ENCODE assay signal across 28 cellular contexts in genomic region chr19:15820646-15821045, GRCh38. TPM values are rescaled to one million over a fixed set of nuclear protein-coding genes. Genes with fewer than 3 reads are reported as not detected.
DNase-seq lines count a peak whose midpoint lies in the region; ATAC-seq, FAIRE-seq and TF ChIP-seq lines count a peak whose summit lies in the region.
"Had no signal": no experiment of that assay in that cellular context is flagged by ENCODE, and none has a peak within 500 bp of the region (broad histone marks: within the 10 kb centered on the region; RNA-seq: fewer than 3 reads in every experiment).

No MANE protein-coding gene starts in this region.

- CTCF ChIA-PET in activated naive CD4-positive, alpha-beta T cell treated with anti-CD3 and anti-CD28 coated beads for 36 hours (lab: Charles Lee): no interaction called here
- CTCF ChIA-PET in K562 (lab: Yijun Ruan, JAX; ENCODE audit: low intra/inter-chr PET ratio): no interaction called here

- H3K27me3 ChIP-seq in K562 (ENCODE audit: control insufficient read depth in 2 of 2, insufficient read depth in 2 of 2, low read length in 2 of 2): peaks cover 0 to 2% of the 10 kb centered on the region in 2 experiments; a peak in 2 of 5 replicates
- peaks cover 0 to 10% (median 0%) of the 10 kb centered on the region in 7 donors for H3K27me3 ChIP-seq in spleen (replicated peaks in 1 of 7)
- H3K27me3 ChIP-seq: BLaER1 treated with 17β-estradiol and CSF1 and Interleukin-3, amounts not matched to agents 10 nM and 100 nM had no signal

- no peak overlapping the region for H3K4me3 Mint-ChIP-seq in activated naive CD4-positive, alpha-beta T cell treated with anti-CD3 and anti-CD28 coated beads for 36 hours
- peak overlapping the region; percentile 9 to 65 (median 17) for H3K4me3 Mint-ChIP-seq in immature natural killer cell
- no peak overlapping the region for H3K4me3 Mint-ChIP-seq in natural killer cell treated with Interleukin-12 subunit alpha and Interleukin-12 subunit beta and Interleukin-15 and Interleukin-18, amount 100 ng/mL, for 72 hours
- H3K4me3 Mint-ChIP-seq: CD14-positive monocyte; CD4-positive, alpha-beta T cell; H9 had no signal

- no TSS peak for BruUV-seq in K562 (replicated peaks; lab: Mats Ljungman, UMichigan)

- H2AFZ ChIP-seq in K562 (ENCODE audit: low read depth, low read length): no peak overlapping the region
- H2AFZ ChIP-seq: GM23248 had no signal

- TF ChIP-seq POLR2A in K562 (conservative IDR thresholded peaks at IDR 0.05): no peak
- no peak for TF ChIP-seq POLR2A in spleen (IDR thresholded peaks at IDR 0.05)

- no peak overlapping the region for H3K4me2 ChIP-seq in K562 (ENCODE audit: insufficient read depth, low read length)
- H3K4me2 ChIP-seq: A549; BLaER1 treated with 17β-estradiol and CSF1 and Interleukin-3, amounts not matched to agents 10 nM and 100 nM had no signal

- POLR2A ChIA-PET in K562 (lab: Yijun Ruan, JAX): interaction anchor here (1.8 to 2.8 kb wide), 2 partner anchors 12 to 15 kb away, joined by 6 to 14 read pairs; no protein-coding TSS in a partner anchor

- FAIRE-seq in K562 (lab: Jason Lieb, UNC): no peak
- FAIRE-seq: A549, D721Med, GM12878, GM19239, H1 had no signal

- H4K20me1 ChIP-seq in K562 (replicated peaks; ENCODE audit: control insufficient read depth, insufficient read depth, low read length): no peaks in the 10 kb centered on the region
- H4K20me1 ChIP-seq: BLaER1 treated with 17β-estradiol and CSF1 and Interleukin-3, amounts not matched to agents 10 nM and 100 nM had no signal

- no peaks in the 10 kb centered on the region for H3K27me3 Mint-ChIP-seq in activated naive CD4-positive, alpha-beta T cell treated with anti-CD3 and anti-CD28 coated beads for 36 hours (ENCODE audit: low read depth)
- H3K27me3 Mint-ChIP-seq in immature natural killer cell (ENCODE audit: low read depth in 3 of 3): peaks cover 1 to 5% (median 2%) of the 10 kb centered on the region in 3 donors
- H3K27me3 Mint-ChIP-seq in natural killer cell treated with Interleukin-12 subunit alpha and Interleukin-12 subunit beta and Interleukin-15 and Interleukin-18, amount 100 ng/mL, for 72 hours: peaks cover 0 to 9% of the 10 kb centered on the region in 2 donors
- H3K27me3 Mint-ChIP-seq: CD4-positive, alpha-beta T cell had no signal

- no peaks in the 10 kb centered on the region for H3K4me1 Mint-ChIP-seq in activated naive CD4-positive, alpha-beta T cell treated with anti-CD3 and anti-CD28 coated beads for 36 hours (ENCODE audit: low read depth)
- H3K4me1 Mint-ChIP-seq in immature natural killer cell: peaks cover 0 to 6% of the 10 kb centered on the region in 2 donors
- H3K4me1 Mint-ChIP-seq in natural killer cell treated with Interleukin-12 subunit alpha and Interleukin-12 subunit beta and Interleukin-15 and Interleukin-18, amount 100 ng/mL, for 72 hours (ENCODE audit: low read depth in 2 of 2): no peaks in the 10 kb centered on the region
- H3K4me1 Mint-ChIP-seq: CD14-positive monocyte, H9 had no signal

- ATAC-seq in K562: no peak
- peak; percentile 58 to 67 for ATAC-seq in natural killer cell treated with Interleukin-12 subunit alpha and Interleukin-12 subunit beta and Interleukin-15 and Interleukin-18, amount 100 ng/mL, for 72 hours
- ATAC-seq: A549, GM12878, HCT116 had no signal

- H3K9me3 Mint-ChIP-seq in activated naive CD4-positive, alpha-beta T cell treated with anti-CD3 and anti-CD28 coated beads for 36 hours: no peaks in the 10 kb centered on the region
- H3K9me3 Mint-ChIP-seq in immature natural killer cell: no peaks in the 10 kb centered on the region
- no peaks in the 10 kb centered on the region for H3K9me3 Mint-ChIP-seq in natural killer cell treated with Interleukin-12 subunit alpha and Interleukin-12 subunit beta and Interleukin-15 and Interleukin-18, amount 100 ng/mL, for 72 hours
- H3K9me3 Mint-ChIP-seq: CD14-positive monocyte; CD4-positive, alpha-beta T cell; CD8-positive, alpha-beta memory T cell had no signal

- H3K36me3 ChIP-seq in K562 (ENCODE audit: control insufficient read depth, insufficient read depth, low read length) (no peaks in the 10 kb centered on the region), spleen (no peaks in the 10 kb centered on the region)
- H3K36me3 ChIP-seq: BE2C; BLaER1 treated with 17β-estradiol and CSF1 and Interleukin-3, amounts not matched to agents 10 nM and 100 nM had no signal

- H3K9me1 ChIP-seq in K562 (ENCODE audit: control insufficient read depth, insufficient read depth, low read length): no peaks in the 10 kb centered on the region

- no peaks in the 10 kb centered on the region for H3K79me2 ChIP-seq in K562 (ENCODE audit: control insufficient read depth, insufficient read depth, low read length)

- H3K9me3 ChIP-seq in K562 (replicated peaks; ENCODE audit: control insufficient read depth, insufficient read depth, low read depth, low read length) (no peaks in the 10 kb centered on the region), spleen (no peaks in the 10 kb centered on the region)
- H3K9me3 ChIP-seq: A549; BE2C; BLaER1 treated with 17β-estradiol and CSF1 and Interleukin-3, amounts not matched to agents 10 nM and 100 nM had no signal

- H3K4me1 ChIP-seq in K562 (replicated peaks in 1 of 2; ENCODE audit: control insufficient read depth in 2 of 2, insufficient read depth in 2 of 2, low read length in 2 of 2) (no peaks in the 10 kb centered on the region), spleen (no peaks in the 10 kb centered on the region)
- H3K4me1 ChIP-seq: A549; BE2C; BLaER1 treated with 17β-estradiol and CSF1 and Interleukin-3, amounts not matched to agents 10 nM and 100 nM had no signal

- intact Hi-C loops in activated naive CD4-positive, alpha-beta T cell treated with anti-CD3 and anti-CD28 coated beads for 36 hours (cut with micrococcal nuclease): no loop called here
- intact Hi-C loops in K562 (cut with micrococcal nuclease) (no loop called here), spleen (cut with DNase I; ENCODE audit: low total_unique reads) (no loop called here)

- in situ Hi-C loops in K562 (cut with MboI): no loop called here

- H3K27ac ChIP-seq in K562 (ENCODE audit: extremely low read depth, low read depth, low read length): no peak overlapping the region
- H3K27ac ChIP-seq in spleen: no peak overlapping the region
- H3K27ac ChIP-seq: A549; BLaER1 treated with 17β-estradiol and CSF1 and Interleukin-3, amounts not matched to agents 10 nM and 100 nM; GM23248 had no signal

- TF ChIP-seq EP300 in K562 (IDR thresholded peaks at IDR 0.05; ENCODE audit: low read length): no peak

- WGBS in K562 (ENCODE audit: insufficient coverage, low coverage, missing lambda C conversion rate): 54% methylated on average over 8 of the region's 8 CpGs
- WGBS in spleen, 5 donors: 88 to 95% (median 91%) methylated on average over 6 to 8 of the region's 8 CpGs

- H3K4me3 ChIP-seq in K562: no peak overlapping the region
- no peak overlapping the region for H3K4me3 ChIP-seq in spleen
- H3K4me3 ChIP-seq: A549; BLaER1 treated with 17β-estradiol and CSF1 and Interleukin-3, amounts not matched to agents 10 nM and 100 nM; GM12878; GM23248 had no signal

- H3K36me3 Mint-ChIP-seq in activated naive CD4-positive, alpha-beta T cell treated with anti-CD3 and anti-CD28 coated beads for 36 hours (ENCODE audit: low read depth): no peaks in the 10 kb centered on the region
- H3K36me3 Mint-ChIP-seq in immature natural killer cell: no peaks in the 10 kb centered on the region
- no peaks in the 10 kb centered on the region for H3K36me3 Mint-ChIP-seq in natural killer cell treated with Interleukin-12 subunit alpha and Interleukin-12 subunit beta and Interleukin-15 and Interleukin-18, amount 100 ng/mL, for 72 hours
- H3K36me3 Mint-ChIP-seq: CD14-positive monocyte; CD8-positive, alpha-beta memory T cell had no signal

- TF ChIP-seq CTCF in K562 (IDR thresholded peaks at IDR 0.05 in 2 of 3, conservative IDR thresholded peaks at IDR 0.05 in 1 of 3; ENCODE audit: insufficient read depth in 2 of 3, low read depth in 1 of 3, low read length in 3 of 3): no peak
- TF ChIP-seq CTCF in spleen (IDR thresholded peaks at IDR 0.05 in 8 of 11, conservative IDR thresholded peaks at IDR 0.05 in 3 of 11): no peak

- TF ChIP-seq RAD21 in K562 (CRISPR knock-in tag; conservative IDR thresholded peaks at IDR 0.05 in 1 of 2, IDR thresholded peaks at IDR 0.05 in 1 of 2): no peak

- no peak for DNase-seq in activated naive CD4-positive, alpha-beta T cell treated with anti-CD3 and anti-CD28 coated beads for 36 hours
- DNase-seq in activated naive CD4-positive, alpha-beta T cell treated with anti-CD3 and anti-CD28 coated beads, Interleukin-2, amount 50 U/mL, for 16 hours: no peak
- DNase-seq in K562 (ENCODE audit: extremely low read depth in 1 of 4, low spot score in 3 of 4) (no peak), immature natural killer cell (peak; percentile 34 to 66 (median 47)), spleen (no peak), SKM-1 treated with dmso at 0.1 percent for 144 hours (lab: John Stamatoyannopoulos, UW; ENCODE audit: unreplicated experiment) (no peak)
- DNase-seq in natural killer cell treated with Interleukin-12 subunit alpha and Interleukin-12 subunit beta and Interleukin-15 and Interleukin-18, amount 100 ng/mL, for 72 hours (ENCODE audit: low spot score): no peak
- no peak for DNase-seq in stimulated activated CD4-positive, alpha-beta T cell treated with anti-CD3 and anti-CD28 coated beads, Interleukin-1b, Interleukin-23, amount 100 ng/mL, for 48 hours
- DNase-seq: 8988T; ACHN; AML-193; BE2C; CD4-positive, alpha-beta T cell; DMS 273 treated with DMSO at 0.1 percent for 48 hours; DMS79; EL; GDM1; GM23248; H9 had no signal

- peak overlapping the region; percentile 3 for H3K27ac Mint-ChIP-seq in activated naive CD4-positive, alpha-beta T cell treated with anti-CD3 and anti-CD28 coated beads for 36 hours
- peak overlapping the region in 5 of 6 donors; percentile 20 to 84 (median 49) for H3K27ac Mint-ChIP-seq in immature natural killer cell
- H3K27ac Mint-ChIP-seq in natural killer cell treated with Interleukin-12 subunit alpha and Interleukin-12 subunit beta and Interleukin-15 and Interleukin-18, amount 100 ng/mL, for 72 hours: no peak overlapping the region
- H3K27ac Mint-ChIP-seq: CD14-positive monocyte; CD4-positive, alpha-beta T cell; H9 had no signal

- no peak overlapping the region for H3K9ac ChIP-seq in K562 (ENCODE audit: insufficient read depth in 1 of 2, low read depth in 2 of 2, low read length in 2 of 2)
- H3K9ac ChIP-seq: BLaER1 treated with 17β-estradiol and CSF1 and Interleukin-3, amounts not matched to agents 10 nM and 100 nM; GM23248 had no signal

RNA-seq across cellular contexts. Expression of gene OR10H1, which starts 5.2 kb away (rescaled TPM):
- not detected for total RNA-seq in activated naive CD4-positive, alpha-beta T cell treated with anti-CD3 and anti-CD28 coated beads for 36 hours
- total RNA-seq in K562 (2011; cell fraction: chromatin; rRNA removed; ENCODE audit: low replicate concordance): not detected in 2 replicates
- not detected in 2 replicates for total RNA-seq in K562 (2011; cell fraction: nucleolus; rRNA removed)
- not detected in 2 replicates for total RNA-seq in K562 (2011; cell fraction: nucleoplasm; rRNA removed)
- total RNA-seq in K562 (2014; rRNA removed) (not detected in 2 replicates), K562 (2014; rRNA removed; fragmentation: Illumina TruSeq; extraction: Trizol) (not detected in 2 replicates), K562 (2015; rRNA removed; fragmentation: Illumina TruSeq; extraction: Trizol) (not detected in 2 replicates), K562 (2021) (not detected in 2 replicates), spleen (not detected)
- polyA plus RNA-seq in K562 (2011; rRNA removed) (not detected in 2 replicates), K562 (2014; fragmentation: Illumina TruSeq; extraction: Trizol) (not detected in 2 replicates), K562 (2014; fragmentation: Nextera tagmentation; extraction: Ambion mirVana) (not detected), K562 (2014; rRNA removed) (not detected in 2 replicates), immature natural killer cell (not detected), spleen (not detected)
- polyA plus RNA-seq in K562 (2011; cell fraction: cytosol; rRNA removed): not detected in 2 replicates
- not detected in 2 replicates for polyA plus RNA-seq in K562 (2011; cell fraction: nucleus; rRNA removed)
- polyA plus RNA-seq in K562 (2012): not detected in 2 replicates
- not detected in 2 replicates for polyA minus RNA-seq in K562 (2011; rRNA and poly(A)+ RNA removed)
- not detected in 2 replicates for polyA minus RNA-seq in K562 (2011; cell fraction: cytosol; rRNA and poly(A)+ RNA removed)
- not detected in 2 replicates for polyA minus RNA-seq in K562 (2011; cell fraction: nucleus; rRNA and poly(A)+ RNA removed)
- total RNA-seq in natural killer cell treated with Interleukin-12 subunit alpha and Interleukin-12 subunit beta and Interleukin-15 and Interleukin-18, amount 100 ng/mL, for 72 hours: under 1 TPM; 0.07 to 0.20 TPM
- total RNA-seq: CD8-positive, alpha-beta memory T cell; GM12878; GM23248; H1; H9 had no signal
- polyA plus RNA-seq: A549; CD14-positive monocyte; CD8-positive, alpha-beta memory T cell; GM12878; GM23248; H1 had no signal

RNA-seq across cellular contexts. Expression of gene OR10H5, which starts 33.2 kb away (rescaled TPM):
- not detected for total RNA-seq in activated naive CD4-positive, alpha-beta T cell treated with anti-CD3 and anti-CD28 coated beads for 36 hours
- not detected in 2 replicates for total RNA-seq in K562 (2011; cell fraction: chromatin; rRNA removed; ENCODE audit: low replicate concordance)
- total RNA-seq in K562 (2011; cell fraction: nucleolus; rRNA removed): not detected in 2 replicates
- not detected in 2 replicates for total RNA-seq in K562 (2011; cell fraction: nucleoplasm; rRNA removed)
- total RNA-seq in K562 (2014; rRNA removed) (not detected in 2 replicates), K562 (2014; rRNA removed; fragmentation: Illumina TruSeq; extraction: Trizol) (not detected in 2 replicates), K562 (2015; rRNA removed; fragmentation: Illumina TruSeq; extraction: Trizol) (not detected in 2 replicates), K562 (2021) (not detected in 2 replicates), spleen (not detected)
- polyA plus RNA-seq in K562 (2011; rRNA removed) (not detected in 2 replicates), K562 (2014; fragmentation: Illumina TruSeq; extraction: Trizol) (not detected in 2 replicates), K562 (2014; fragmentation: Nextera tagmentation; extraction: Ambion mirVana) (not detected), K562 (2014; rRNA removed) (not detected in 2 replicates), immature natural killer cell (not detected), spleen (not detected)
- polyA plus RNA-seq in K562 (2011; cell fraction: cytosol; rRNA removed): not detected in 2 replicates
- polyA plus RNA-seq in K562 (2011; cell fraction: nucleus; rRNA removed): not detected in 2 replicates
- polyA plus RNA-seq in K562 (2012): 0.01 TPM in 2 replicates
- not detected in 2 replicates for polyA minus RNA-seq in K562 (2011; rRNA and poly(A)+ RNA removed)
- polyA minus RNA-seq in K562 (2011; cell fraction: cytosol; rRNA and poly(A)+ RNA removed): not detected in 2 replicates
- polyA minus RNA-seq in K562 (2011; cell fraction: nucleus; rRNA and poly(A)+ RNA removed): not detected in 2 replicates
- total RNA-seq in natural killer cell treated with Interleukin-12 subunit alpha and Interleukin-12 subunit beta and Interleukin-15 and Interleukin-18, amount 100 ng/mL, for 72 hours: not detected
- total RNA-seq: CD4-positive, alpha-beta T cell; CD8-positive, alpha-beta memory T cell; GM12878; GM23248; H1; H9 had no signal
- polyA plus RNA-seq: A549; CD14-positive monocyte; CD8-positive, alpha-beta memory T cell; GM12878; GM23248; H1 had no signal

Comparison
In these comparisons a context has a peak if more than half of its experiments do, and no peak if none do; other contexts are left out.
1. DNase-seq: peak in immature natural killer cell (3 of 3); none in activated naive CD4-positive, alpha-beta T cell treated with anti-CD3 and anti-CD28 coated beads for 36 hours (single experiment), activated naive CD4-positive, alpha-beta T cell treated with anti-CD3 and anti-CD28 coated beads, Interleukin-2, amount 50 U/mL, for 16 hours (single experiment), K562 (0 of 4), natural killer cell treated with Interleukin-12 subunit alpha and Interleukin-12 subunit beta and Interleukin-15 and Interleukin-18, amount 100 ng/mL, for 72 hours (single experiment), spleen (single experiment), SKM-1 treated with dmso at 0.1 percent for 144 hours (single experiment) and stimulated activated CD4-positive, alpha-beta T cell treated with anti-CD3 and anti-CD28 coated beads, Interleukin-1b, Interleukin-23, amount 100 ng/mL, for 48 hours (single experiment).
2. H3K27ac Mint-ChIP-seq: peak in activated naive CD4-positive, alpha-beta T cell treated with anti-CD3 and anti-CD28 coated beads for 36 hours (single experiment) and immature natural killer cell (5 of 6); none in natural killer cell treated with Interleukin-12 subunit alpha and Interleukin-12 subunit beta and Interleukin-15 and Interleukin-18, amount 100 ng/mL, for 72 hours (0 of 2).
3. H3K4me3 Mint-ChIP-seq: peak in immature natural killer cell (5 of 5); none in activated naive CD4-positive, alpha-beta T cell treated with anti-CD3 and anti-CD28 coated beads for 36 hours (single experiment) and natural killer cell treated with Interleukin-12 subunit alpha and Interleukin-12 subunit beta and Interleukin-15 and Interleukin-18, amount 100 ng/mL, for 72 hours (single experiment).